In genomic region chr2:136985044-136985443, GRCh38 we compare ENCODE assay signal across 1 cellular context.
TF ChIP-seq lines count a peak whose summit lies in the region.

No MANE protein-coding gene starts in this region.

TF ChIP-seq in SK-N-SH, 30 proteins besides CTCF, POLR2A, EP300 and RAD21:
- TF ChIP-seq MXI1 (IDR thresholded peaks at IDR 0.05; ENCODE audit: low read depth, low read length) (no peak), RFX5 (IDR thresholded peaks at IDR 0.05; ENCODE audit: low read length) (no peak), TAF1 (IDR thresholded peaks at IDR 0.05; ENCODE audit: borderline replicate concordance, low read depth, low read length) (no peak), ZBTB33 (IDR thresholded peaks at IDR 0.05; ENCODE audit: borderline replicate concordance, low read depth) (no peak), GABPA (IDR thresholded peaks at IDR 0.05; ENCODE audit: low read depth) (no peak), RXRA (IDR thresholded peaks at IDR 0.05; ENCODE audit: borderline replicate concordance, low read depth) (no peak), SIN3A (IDR thresholded peaks at IDR 0.05; ENCODE audit: borderline replicate concordance, low read depth, low read length) (no peak), TCF12 (IDR thresholded peaks at IDR 0.05) (no peak), FOXM1 (IDR thresholded peaks at IDR 0.05; ENCODE audit: low read depth) (no peak), NFIC (IDR thresholded peaks at IDR 0.05; ENCODE audit: borderline replicate concordance) (no peak), GATA2 (CRISPR knock-in tag; IDR thresholded peaks at IDR 0.05) (no peak), EZH2phosphoT487 (IDR thresholded peaks at IDR 0.05; ENCODE audit: borderline replicate concordance, low read depth) (no peak), SMC3 (IDR thresholded peaks at IDR 0.05; ENCODE audit: low read depth, low read length) (no peak), YY1 (IDR thresholded peaks at IDR 0.05; ENCODE audit: low read depth) (no peak), FOSL2 (IDR thresholded peaks at IDR 0.05; ENCODE audit: borderline replicate concordance, low read depth) (no peak), NRF1 (IDR thresholded peaks at IDR 0.05; ENCODE audit: low read depth, low read length) (no peak), RCOR1 (IDR thresholded peaks at IDR 0.05; ENCODE audit: low read length) (no peak)
- TF ChIP-seq, protein P1, sequence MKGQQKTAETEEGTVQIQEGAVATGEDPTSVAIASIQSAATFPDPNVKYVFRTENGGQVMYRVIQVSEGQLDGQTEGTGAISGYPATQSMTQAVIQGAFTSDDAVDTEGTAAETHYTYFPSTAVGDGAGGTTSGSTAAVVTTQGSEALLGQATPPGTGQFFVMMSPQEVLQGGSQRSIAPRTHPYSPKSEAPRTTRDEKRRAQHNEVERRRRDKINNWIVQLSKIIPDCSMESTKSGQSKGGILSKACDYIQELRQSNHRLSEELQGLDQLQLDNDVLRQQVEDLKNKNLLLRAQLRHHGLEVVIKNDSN (IDR thresholded peaks at IDR 0.05; ENCODE audit: borderline replicate concordance, low read depth) = no peak
- TF ChIP-seq, protein P2, sequence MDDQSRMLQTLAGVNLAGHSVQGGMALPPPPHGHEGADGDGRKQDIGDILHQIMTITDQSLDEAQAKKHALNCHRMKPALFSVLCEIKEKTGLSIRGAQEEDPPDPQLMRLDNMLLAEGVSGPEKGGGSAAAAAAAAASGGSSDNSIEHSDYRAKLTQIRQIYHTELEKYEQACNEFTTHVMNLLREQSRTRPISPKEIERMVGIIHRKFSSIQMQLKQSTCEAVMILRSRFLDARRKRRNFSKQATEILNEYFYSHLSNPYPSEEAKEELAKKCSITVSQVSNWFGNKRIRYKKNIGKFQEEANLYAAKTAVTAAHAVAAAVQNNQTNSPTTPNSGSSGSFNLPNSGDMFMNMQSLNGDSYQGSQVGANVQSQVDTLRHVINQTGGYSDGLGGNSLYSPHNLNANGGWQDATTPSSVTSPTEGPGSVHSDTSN (IDR thresholded peaks at IDR 0.05) = no peak
TF ChIP-seq in SK-N-SH: peak in this region for 0.
